In the genomic region with DNA sequence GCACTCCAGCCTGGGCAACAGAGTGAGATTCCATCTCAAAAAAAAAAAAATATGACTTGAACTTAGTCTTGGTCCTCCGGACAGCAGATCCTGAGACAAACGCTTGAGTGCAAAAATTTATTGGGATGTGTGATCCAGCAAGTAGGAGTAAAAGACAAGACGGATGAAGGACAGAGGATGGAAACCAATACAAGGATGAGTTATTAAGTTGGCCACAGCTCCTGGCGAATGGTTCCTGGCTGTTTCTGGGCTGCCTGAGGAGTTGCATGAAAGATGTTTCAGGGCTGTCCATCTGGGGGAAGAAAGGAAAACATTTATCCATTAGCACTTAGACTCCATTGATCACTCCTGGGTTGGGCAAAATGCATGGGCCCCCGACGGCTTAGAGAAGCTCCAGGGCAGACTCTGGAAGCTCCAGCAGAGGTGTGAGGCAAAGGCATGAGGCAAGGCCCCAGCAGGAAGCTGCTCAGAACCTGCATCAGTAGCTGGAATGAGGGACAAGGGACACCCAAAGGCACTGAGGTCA, we compare ENCODE assay signal across 8 cellular contexts.
"Had no signal": no experiment of that assay in that cellular context is flagged by ENCODE, and none has a peak within 500 bp of the region (broad histone marks: within the 10 kb centered on the region; RNA-seq: fewer than 3 reads in every experiment).

No MANE protein-coding gene starts in this region.

- H3K27ac ChIP-seq: gastrocnemius medialis had no signal

- H3K9me3 ChIP-seq: gastrocnemius medialis had no signal

- H3K36me3 ChIP-seq: gastrocnemius medialis had no signal

- DNase-seq: activated CD4-positive, alpha-beta memory T cell treated with anti-CD3 and anti-CD28 coated beads, Interleukin-2, amount 10 ng/mL, durations not matched to agents 7 days and 5 days; activated CD8-positive, alpha-beta memory T cell treated with anti-CD3 and anti-CD28 coated beads, Interleukin-2, amount 50 U/mL, for 48 hours; activated naive CD4-positive, alpha-beta T cell; effector CD4-positive, alpha-beta T cell; gastrocnemius medialis; mammary epithelial cell; natural killer cell; T-helper 9 cell had no signal

- ATAC-seq: natural killer cell had no signal

- H3K27me3 ChIP-seq: gastrocnemius medialis had no signal

- H3K4me3 ChIP-seq: gastrocnemius medialis had no signal
